ENCODE assay signal across 17 cellular contexts in genomic region chr9:131622536-131622935, GRCh38.
A peak's percentile ranks its signal among the peaks of the same experiment; 100 is the strongest.
DNase-seq lines count a peak whose midpoint lies in the region; ATAC-seq and TF ChIP-seq lines count a peak whose summit lies in the region.
"Had no signal": no experiment of that assay in that cellular context is flagged by ENCODE, and none has a peak within 500 bp of the region (broad histone marks: within the 10 kb centered on the region; RNA-seq: fewer than 3 reads in every experiment).

No MANE protein-coding gene starts in this region.

- H3K4me2 ChIP-seq in MM.1S (ENCODE audit: low read depth, low read length): no peak overlapping the region

- ATAC-seq in HG02852 (IDR thresholded peaks at IDR 0.05; ENCODE audit: unreplicated experiment): peak; percentile 49
- ATAC-seq in GM18870 (IDR thresholded peaks at IDR 0.05; ENCODE audit: unreplicated experiment): no peak
- no peak for ATAC-seq in mucosa of descending colon
- ATAC-seq: Panc1, right cardiac atrium, WTC11 had no signal

- H3K9ac ChIP-seq in MM.1S (ENCODE audit: low read length): no peak overlapping the region

- peaks cover 43% of the 10 kb centered on the region for H3K36me3 Mint-ChIP-seq in Caco-2 (ENCODE audit: insufficient read depth, unreplicated experiment)

- no peak overlapping the region for H3K27ac Mint-ChIP-seq in Caco-2 (ENCODE audit: unreplicated experiment)

- H3K4me3 ChIP-seq in neutrophil (ENCODE audit: low read depth in 1 of 2, low read length in 1 of 2) (no peak overlapping the region), Caco-2 (ENCODE audit: low read depth, low read length) (no peak overlapping the region), MM.1S (ENCODE audit: low read length) (no peak overlapping the region), mucosa of descending colon (no peak overlapping the region)

- H3K9me2 ChIP-seq in MM.1S (replicated peaks; ENCODE audit: insufficient read depth, low read length): no peaks in the 10 kb centered on the region

- H3K27me3 Mint-ChIP-seq in Caco-2 (ENCODE audit: insufficient read depth, unreplicated experiment): no peaks in the 10 kb centered on the region

- TF ChIP-seq CTCF in GM12873 (IDR thresholded peaks at IDR 0.05; ENCODE audit: insufficient read depth, low read depth, low read length, missing control alignments): peak; percentile 9
- TF ChIP-seq CTCF in RWPE1 (conservative IDR thresholded peaks at IDR 0.05; ENCODE audit: low read depth): no peak
- peak; percentile 33 for TF ChIP-seq CTCF in neutrophil (IDR thresholded peaks at IDR 0.05)
- TF ChIP-seq CTCF in Caco-2 (IDR thresholded peaks at IDR 0.05; ENCODE audit: insufficient read depth in 1 of 2, low read depth in 1 of 2, low read length in 1 of 2, severe bottlenecking in 1 of 2, unreplicated experiment in 1 of 2): no peak
- no peak for TF ChIP-seq CTCF in MM.1S (IDR thresholded peaks at IDR 0.05; ENCODE audit: low read length)
- TF ChIP-seq CTCF in mucosa of descending colon (IDR thresholded peaks at IDR 0.05): no peak

- no TSS peak for BruUV-seq in Caco-2 (replicated peaks; lab: Mats Ljungman, UMichigan)

- H3K79me2 ChIP-seq in MM.1S (ENCODE audit: low read length): peaks cover 14% of the 10 kb centered on the region; the same call in 1 of the 2 replicates

- H3K4me1 ChIP-seq in neutrophil (ENCODE audit: control insufficient read depth in 1 of 2, insufficient read depth in 1 of 2, low read depth in 1 of 2, low read length in 1 of 2): peaks cover 23 to 30% of the 10 kb centered on the region in 2 experiments
- H3K4me1 ChIP-seq in Caco-2: no peaks in the 10 kb centered on the region
- H3K4me1 ChIP-seq in MM.1S (ENCODE audit: low read length): no peaks in the 10 kb centered on the region
- H3K4me1 ChIP-seq in mucosa of descending colon (ENCODE audit: low read depth): peaks cover 4% of the 10 kb centered on the region

- no peak overlapping the region for H2AFZ ChIP-seq in MM.1S (ENCODE audit: low read length)

- H3K9me3 ChIP-seq in neutrophil (no peaks in the 10 kb centered on the region), Caco-2 (no peaks in the 10 kb centered on the region), MM.1S (replicated peaks; ENCODE audit: insufficient read depth, low read length) (no peaks in the 10 kb centered on the region), mucosa of descending colon (no peaks in the 10 kb centered on the region)
- H3K9me3 ChIP-seq: BE2C had no signal

- CTCF ChIA-PET in RWPE1 (lab: Yijun Ruan, JAX) (interaction anchor here (0.8 to 1.1 kb wide), 2 partner anchors 118 to 646 kb away, joined by 3 read pairs; no protein-coding TSS in a partner anchor), Caco-2 (lab: Charles Lee) (no interaction called here)

- H3K36me3 ChIP-seq in neutrophil: peaks cover 72% of the 10 kb centered on the region
- peaks cover 3% of the 10 kb centered on the region; the same call in 1 of the 2 replicates for H3K36me3 ChIP-seq in Caco-2 (ENCODE audit: control insufficient read depth, insufficient read depth, low read length)
- H3K36me3 ChIP-seq in MM.1S (replicated peaks; ENCODE audit: insufficient read depth, low read length): peaks cover 19% of the 10 kb centered on the region
- H3K36me3 ChIP-seq in mucosa of descending colon (ENCODE audit: low read depth): no peaks in the 10 kb centered on the region

- H3K27me3 ChIP-seq in neutrophil (no peaks in the 10 kb centered on the region), Caco-2 (replicated peaks; ENCODE audit: control insufficient read depth, insufficient read depth, low read length) (no peaks in the 10 kb centered on the region), MM.1S (replicated peaks; ENCODE audit: insufficient read depth, low read length) (no peaks in the 10 kb centered on the region)
- H3K27me3 ChIP-seq: BE2C had no signal

- DNase-seq in RWPE1 (ENCODE audit: low spot score) (no peak), Caco-2 (no peak), MM.1S (no peak), mucosa of descending colon (no peak)
- DNase-seq: BE2C, dermis blood vessel endothelial cell, DND-41, KG1, NCI-H446, occipital lobe had no signal

- no peaks in the 10 kb centered on the region for H3F3A ChIP-seq in MM.1S (ENCODE audit: insufficient read depth, low read length)

- intact Hi-C loops in Caco-2 (cut with micrococcal nuclease; ENCODE audit: unreplicated experiment) (no loop called here), mucosa of descending colon (cut with DNase I, micrococcal nuclease) (no loop called here)

- H3K4me1 Mint-ChIP-seq in Caco-2 (ENCODE audit: low read depth, unreplicated experiment): no peaks in the 10 kb centered on the region

- no peaks in the 10 kb centered on the region for H4K20me1 ChIP-seq in MM.1S (ENCODE audit: insufficient read depth, low read length)

- H3K9me3 Mint-ChIP-seq in Caco-2 (ENCODE audit: unreplicated experiment): no peaks in the 10 kb centered on the region
- H3K9me3 Mint-ChIP-seq: WTC11 had no signal

- H3K4me3 Mint-ChIP-seq in Caco-2 (ENCODE audit: unreplicated experiment): no peak overlapping the region
- H3K4me3 Mint-ChIP-seq: WTC11 had no signal

- H3K27ac ChIP-seq in RWPE1 (peak overlapping the region; percentile 56), neutrophil (peak overlapping the region; percentile 83), MM.1S (ENCODE audit: low read length) (no peak overlapping the region)

- POLR2A ChIA-PET in RWPE1 (lab: Yijun Ruan, JAX; ENCODE audit: low non-redundant PET): no interaction called here
- POLR2A ChIA-PET in Caco-2 (lab: Charles Lee): no interaction called here

Comparison
In these comparisons a context has a peak if more than half of its experiments do, and no peak if none do; other contexts are left out.
1. CTCF ChIP-seq: peak in GM12873 (single experiment) and neutrophil (single experiment); none in RWPE1 (single experiment), Caco-2 (0 of 2), MM.1S (single experiment) and mucosa of descending colon (single experiment).